8 cellular contexts compared by ENCODE assay signal in genomic region chr21:45975637-45976409, GRCh38. TPM values are rescaled to one million over a fixed set of nuclear protein-coding genes. Genes with fewer than 3 reads are reported as not detected.
A peak's percentile ranks its signal among the peaks of the same experiment; 100 is the strongest.
DNase-seq lines count a peak whose midpoint lies in the region; ATAC-seq and TF ChIP-seq lines count a peak whose summit lies in the region.
"Not testable (repeated sequence)": the region's sequence is repeated elsewhere in the genome, so short reads cannot be mapped to it uniquely, and the experiment has no call there.

No MANE protein-coding gene starts in this region.

- not testable (repeated sequence) for H3K9me1 ChIP-seq in IMR-90 (ENCODE audit: insufficient read depth, low read length)

- 0 out of 2 replicates have a peak overlapping the region, but pooled peaks have one; percentile 99 for H2AK5ac ChIP-seq in IMR-90 (ENCODE audit: low read depth, low read length)

- peaks cover 0 to 41% of the 10 kb centered on the region in 2 experiments; a peak in 2 of 4 replicates for H3K79me1 ChIP-seq in IMR-90 (ENCODE audit: low read depth in 1 of 2, low read length in 2 of 2)

- not testable (repeated sequence) for H3K9ac ChIP-seq in IMR-90 (ENCODE audit: low read depth, low read length); subcutaneous abdominal adipose tissue (ENCODE audit: low read length in 5 of 5)

- H2BK120ac ChIP-seq in IMR-90 (ENCODE audit: low read depth, low read length): not testable (repeated sequence)

- H2BK5ac ChIP-seq in IMR-90 (ENCODE audit: low read depth, low read length, poor library complexity, severe bottlenecking): not testable (repeated sequence)

- not testable (repeated sequence) for H4K20me1 ChIP-seq in IMR-90 (ENCODE audit: insufficient read depth, low read length)

- peaks cover 45% of the 10 kb centered on the region for H3K27me3 ChIP-seq in CD4-positive, alpha-beta T cell (ENCODE audit: control insufficient read depth, insufficient read depth, low read length)
- H3K27me3 ChIP-seq in IMR-90 (ENCODE audit: control insufficient read depth, insufficient read depth, low read length): not testable (repeated sequence)
- peaks cover 0 to 12% (median 3%) of the 10 kb centered on the region in 5 donors for H3K27me3 ChIP-seq in subcutaneous abdominal adipose tissue (ENCODE audit: control insufficient read depth in 5 of 5, insufficient read depth in 4 of 5, low read length in 5 of 5)

- H3K4me3 ChIP-seq in IMR-90 (ENCODE audit: insufficient read depth, low read depth, low read length); subcutaneous abdominal adipose tissue (ENCODE audit: low read depth in 1 of 5, low read length in 5 of 5): not testable (repeated sequence)
- peak overlapping the region; percentile 36 for H3K4me3 ChIP-seq in mesodermal cell (ENCODE audit: extremely low read depth, insufficient read depth, low read length, poor library complexity, severe bottlenecking)

- not testable (repeated sequence) for H2BK15ac ChIP-seq in IMR-90 (ENCODE audit: low read depth, low read length)

- not testable (repeated sequence) for H4K8ac ChIP-seq in IMR-90 (ENCODE audit: low read depth in 2 of 2, low read length in 2 of 2)

- not testable (repeated sequence) for H3K4me2 ChIP-seq in IMR-90 (ENCODE audit: low read depth, low read length)

- H3K27ac Mint-ChIP-seq in CD4-positive, alpha-beta T cell; activated B cell treated with CpG ODN at 0.5 μM for 24 hours: not testable (repeated sequence)
- H3K27ac Mint-ChIP-seq in brain (peak overlapping the region in 4 of 5 experiments; percentile 70 to 97 (median 81)), glutamatergic neuron (ENCODE audit: unreplicated experiment) (peak overlapping the region; percentile 28), osteocyte (ENCODE audit: unreplicated experiment) (peak overlapping the region; percentile 97)

- TF ChIP-seq RAD21 in IMR-90 (IDR thresholded peaks at IDR 0.05; ENCODE audit: low read length): not testable (repeated sequence)

- H3K18ac ChIP-seq in IMR-90 (ENCODE audit: low read depth, low read length): not testable (repeated sequence)

- H3K4me1 Mint-ChIP-seq in CD4-positive, alpha-beta T cell (ENCODE audit: low read depth): peaks cover 15% of the 10 kb centered on the region
- not testable (repeated sequence) for H3K4me1 Mint-ChIP-seq in activated B cell treated with CpG ODN at 0.5 μM for 24 hours
- peaks cover 46% of the 10 kb centered on the region for H3K4me1 Mint-ChIP-seq in brain
- peaks cover 11% of the 10 kb centered on the region for H3K4me1 Mint-ChIP-seq in glutamatergic neuron (ENCODE audit: low read depth, unreplicated experiment)
- peaks cover 59% of the 10 kb centered on the region for H3K4me1 Mint-ChIP-seq in osteocyte (ENCODE audit: unreplicated experiment)

- not testable (repeated sequence) for H3K27ac ChIP-seq in CD4-positive, alpha-beta T cell (ENCODE audit: low read depth, low read length); IMR-90 (ENCODE audit: insufficient read depth, low read length)
- H3K27ac ChIP-seq in mesodermal cell (ENCODE audit: low read depth, low read length, severe bottlenecking) (peak overlapping the region; percentile 94), subcutaneous abdominal adipose tissue (ENCODE audit: low read depth, low read length) (peak overlapping the region; percentile 76)

- intact Hi-C loops in CD4-positive, alpha-beta T cell (cut with DNase I, micrococcal nuclease): loop anchor here in 1 of 2 experiments (10.0 kb wide), 2 partner anchors 119 to 309 kb away; partner anchors contain the start of genes COL6A2, MCM3AP and YBEY
- intact Hi-C loops in IMR-90 (cut with micrococcal nuclease): loop anchor here (10.0 kb wide), 1 partner anchor 349 kb away; the partner anchor contains the start of genes C21orf58 and PCNT
- intact Hi-C loops in activated B cell treated with CpG ODN at 0.5 μM for 24 hours (cut with micrococcal nuclease): not testable (repeated sequence)

- WGBS in IMR-90 (ENCODE audit: extremely low coverage in 2 of 2, insufficient read length in 1 of 2), 2 experiments: no CpG with 5 or more reads among the region's 15 CpGs
- WGBS in mesodermal cell (ENCODE audit: insufficient coverage in 2 of 2), 2 experiments: 10 to 13% methylated on average over 6 of the region's 15 CpGs

- not testable (repeated sequence) for H3K56ac ChIP-seq in IMR-90 (ENCODE audit: extremely low read depth, insufficient read depth, low read length)

- ATAC-seq in CD4-positive, alpha-beta T cell (ENCODE audit: poor library complexity); IMR-90 (ENCODE audit: low read depth); activated B cell treated with CpG ODN at 0.5 μM for 24 hours (ENCODE audit: low read depth): not testable (repeated sequence)

- dilution Hi-C loops in IMR-90 (cut with HindIII; ENCODE audit: low sequenced_read_pairs, unreplicated experiment): not testable (repeated sequence)

- H3K27me3 Mint-ChIP-seq in CD4-positive, alpha-beta T cell: peaks cover 25% of the 10 kb centered on the region
- peaks cover 24% of the 10 kb centered on the region for H3K27me3 Mint-ChIP-seq in activated B cell treated with CpG ODN at 0.5 μM for 24 hours
- H3K27me3 Mint-ChIP-seq in brain; glutamatergic neuron (ENCODE audit: unreplicated experiment); osteocyte (ENCODE audit: unreplicated experiment): not testable (repeated sequence)

- BruUV-seq in IMR-90 (replicated peaks; lab: Mats Ljungman, UMichigan): not testable (repeated sequence)

- not testable (repeated sequence) for TF ChIP-seq CTCF in CD4-positive, alpha-beta T cell (IDR thresholded peaks at IDR 0.05); IMR-90 (conservative IDR thresholded peaks at IDR 0.05; ENCODE audit: low read depth, low read length); activated B cell treated with CpG ODN at 0.5 μM for 24 hours (IDR thresholded peaks at IDR 0.05); brain (conservative IDR thresholded peaks at IDR 0.05); glutamatergic neuron (IDR thresholded peaks at IDR 0.05; ENCODE audit: partially characterized antibody, unreplicated experiment); osteocyte (IDR thresholded peaks at IDR 0.05)

- CTCF ChIA-PET in CD4-positive, alpha-beta T cell (lab: Charles Lee); activated B cell treated with CpG ODN at 0.5 μM for 24 hours (lab: Charles Lee): not testable (repeated sequence)
- CTCF ChIA-PET in IMR-90 (lab: Yijun Ruan, JAX): interaction anchor here (0.6 kb wide), 1 partner anchor 50 kb away, joined by 3 read pairs; no protein-coding TSS in a partner anchor

- not testable (repeated sequence) for H3K36me3 ChIP-seq in IMR-90 (ENCODE audit: control insufficient read depth, insufficient read depth, low read length); mesodermal cell (ENCODE audit: control insufficient read depth, insufficient read depth, low read length); subcutaneous abdominal adipose tissue (ENCODE audit: control insufficient read depth in 5 of 5, insufficient read depth in 5 of 5, low read length in 5 of 5)

- H3K23ac ChIP-seq in IMR-90 (ENCODE audit: low read depth, low read length): not testable (repeated sequence)

- H3K4me3 Mint-ChIP-seq in CD4-positive, alpha-beta T cell: peak overlapping the region; percentile 49
- H3K4me3 Mint-ChIP-seq in activated B cell treated with CpG ODN at 0.5 μM for 24 hours (peak overlapping the region; percentile 11), brain (peak overlapping the region in 4 of 5 experiments; percentile 43 to 70 (median 58)), glutamatergic neuron (ENCODE audit: unreplicated experiment) (peak overlapping the region; percentile 67)
- not testable (repeated sequence) for H3K4me3 Mint-ChIP-seq in osteocyte (ENCODE audit: unreplicated experiment)

- not testable (repeated sequence) for TF ChIP-seq POLR2A in IMR-90 (IDR thresholded peaks at IDR 0.05; ENCODE audit: low read depth, low read length)

- H3K4me1 ChIP-seq in IMR-90 (ENCODE audit: control insufficient read depth, insufficient read depth, low read length): peaks cover 49% of the 10 kb centered on the region
- H3K4me1 ChIP-seq in mesodermal cell (ENCODE audit: control insufficient read depth, insufficient read depth, low read length, poor library complexity, severe bottlenecking): peaks cover 37% of the 10 kb centered on the region
- H3K4me1 ChIP-seq in subcutaneous abdominal adipose tissue (ENCODE audit: control insufficient read depth in 5 of 5, insufficient read depth in 5 of 5, low read length in 5 of 5): peaks cover 10 to 53% (median 50%) of the 10 kb centered on the region in 5 donors

- H2AK9ac ChIP-seq in IMR-90 (replicated peaks; ENCODE audit: low read depth, low read length, poor library complexity): not testable (repeated sequence)

- H3K36me3 Mint-ChIP-seq in CD4-positive, alpha-beta T cell (ENCODE audit: low read depth); activated B cell treated with CpG ODN at 0.5 μM for 24 hours (ENCODE audit: low read depth); brain; glutamatergic neuron (ENCODE audit: unreplicated experiment); osteocyte (ENCODE audit: unreplicated experiment): not testable (repeated sequence)

- H4K5ac ChIP-seq in IMR-90 (ENCODE audit: low read depth, low read length): not testable (repeated sequence)

- H3K14ac ChIP-seq in IMR-90 (replicated peaks; ENCODE audit: low read depth, low read length): not testable (repeated sequence)

- POLR2A ChIA-PET in CD4-positive, alpha-beta T cell (lab: Charles Lee); IMR-90 (lab: Charles Lee; ENCODE audit: unreplicated experiment); activated B cell treated with CpG ODN at 0.5 μM for 24 hours (lab: Charles Lee): not testable (repeated sequence)

- not testable (repeated sequence) for H4K91ac ChIP-seq in IMR-90 (ENCODE audit: insufficient read depth, low read depth, low read length)

- not testable (repeated sequence) for H2AFZ ChIP-seq in IMR-90 (replicated peaks; ENCODE audit: low read length, poor library complexity)

- H2BK20ac ChIP-seq in IMR-90 (ENCODE audit: low read depth, low read length): not testable (repeated sequence)

- not testable (repeated sequence) for DNase-seq in CD4-positive, alpha-beta T cell; IMR-90; activated B cell treated with CpG ODN at 0.5 μM for 24 hours; glutamatergic neuron; osteocyte (ENCODE audit: extremely low spot score, unreplicated experiment)

- in situ Hi-C loops in IMR-90 (cut with MboI; ENCODE audit: low sequenced_read_pairs): not testable (repeated sequence)

- not testable (repeated sequence) for H3K9me3 ChIP-seq in CD4-positive, alpha-beta T cell (ENCODE audit: control insufficient read depth, low read length); IMR-90 (ENCODE audit: control insufficient read depth, insufficient read depth, low read length); mesodermal cell (ENCODE audit: control insufficient read depth, low read length); subcutaneous abdominal adipose tissue (ENCODE audit: control insufficient read depth in 5 of 5, low read length in 5 of 5)

- not testable (repeated sequence) for H3K9me3 Mint-ChIP-seq in CD4-positive, alpha-beta T cell; activated B cell treated with CpG ODN at 0.5 μM for 24 hours; brain; glutamatergic neuron (ENCODE audit: unreplicated experiment); osteocyte (ENCODE audit: unreplicated experiment)

- peak overlapping the region; percentile 100; the same call in 1 of the 2 replicates for H3K4ac ChIP-seq in IMR-90 (ENCODE audit: low read depth, low read length)

RNA-seq across cellular contexts. Expression of gene COL6A1, which starts 5.7 kb away (rescaled TPM):
- total RNA-seq in CD4-positive, alpha-beta T cell: 1 to 10 TPM; 8.0 to 8.5 TPM
- total RNA-seq in IMR-90 (2012; rRNA removed) (173 and 186 TPM in 2 replicates), activated B cell treated with CpG ODN at 0.5 μM for 24 hours (0.11 TPM in 1 of 2 replicates, not detected in the other), glutamatergic neuron (ENCODE audit: unreplicated experiment) (407 TPM), osteocyte (1,503 and 1,582 TPM in 2 replicates)
- polyA plus RNA-seq in IMR-90 (2012; rRNA removed) (1,556 and 1,578 TPM in 2 replicates), brain (ENCODE audit: insufficient read depth, low read depth, low replicate concordance) (48.4 TPM)
- 1,992 and 3,331 TPM in 2 replicates for polyA plus RNA-seq in IMR-90 (2012; cell fraction: cytosol; rRNA removed)
- 5,237 and 11,886 TPM in 2 replicates for polyA plus RNA-seq in IMR-90 (2012; cell fraction: nucleus; rRNA removed; ENCODE audit: low replicate concordance)
- polyA plus RNA-seq in mesodermal cell (2013, experiment 1 of 2): 309 TPM
- 301 TPM for polyA plus RNA-seq in mesodermal cell (2013, experiment 2 of 2)

Comparison
In these comparisons a context has a peak if more than half of its experiments do, and no peak if none do; other contexts are left out.
1. RNA of gene COL6A1, which starts 5.7 kb away (total RNA-seq): 1,503 to 1,582 TPM in osteocyte, 407 TPM in glutamatergic neuron (single experiment) and 173 to 186 TPM in IMR-90; 8.0 to 8.5 TPM in CD4-positive, alpha-beta T cell and 0.11 TPM in activated B cell treated with CpG ODN at 0.5 μM for 24 hours; every median in the first group is over 10 times any median in the second.